Comparison of ENCODE assay signal across 14 cellular contexts in the genomic region with DNA sequence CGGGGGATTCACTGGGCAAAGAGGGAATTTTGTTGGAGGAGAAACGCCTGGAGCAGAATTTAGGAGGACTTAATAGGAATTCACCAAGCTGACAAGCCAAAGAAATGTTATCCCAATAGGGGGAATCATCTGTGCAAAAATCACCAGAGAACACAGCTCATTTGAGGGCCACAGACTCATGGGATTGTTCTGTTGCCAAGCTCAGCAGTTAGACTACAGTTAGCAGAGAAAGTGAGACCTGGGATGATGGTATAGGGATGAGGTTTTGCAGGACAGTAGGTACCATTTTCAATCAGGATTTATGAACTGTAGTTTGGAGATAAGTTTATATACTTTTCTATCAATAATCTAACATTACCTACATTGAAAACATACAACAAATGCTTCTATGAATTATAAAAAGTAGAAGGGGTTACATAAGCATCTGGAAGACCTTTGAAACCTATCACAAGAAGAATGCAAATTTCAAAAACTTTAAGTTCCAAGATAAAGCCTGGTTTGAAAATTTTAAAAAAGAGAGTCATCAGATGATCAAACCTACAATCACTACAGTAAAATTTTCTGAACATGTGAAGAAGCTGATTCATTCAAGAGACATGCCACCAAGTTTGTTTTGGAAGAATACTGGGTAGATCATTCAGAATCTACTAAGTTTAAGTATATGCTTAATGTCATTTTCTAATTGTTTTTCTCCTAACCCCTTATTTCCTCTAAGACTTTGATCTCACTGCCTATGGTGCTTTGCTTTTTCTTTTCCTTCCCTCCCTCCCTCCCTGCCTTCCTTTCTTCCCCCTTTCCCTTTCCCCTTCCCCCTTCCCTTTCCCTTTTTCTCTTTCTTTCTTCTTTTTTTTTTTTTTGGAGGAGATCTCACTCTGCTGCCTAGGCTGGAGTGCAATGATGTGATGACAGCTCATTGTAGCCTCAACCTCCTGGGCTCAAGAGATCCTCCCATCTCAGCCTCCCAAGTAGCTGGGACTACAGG.
DNase-seq lines count a peak whose midpoint lies in the region; ATAC-seq and TF ChIP-seq lines count a peak whose summit lies in the region.
"Had no signal": no experiment of that assay in that cellular context is flagged by ENCODE, and none has a peak within 500 bp of the region (broad histone marks: within the 10 kb centered on the region; RNA-seq: fewer than 3 reads in every experiment).

No MANE protein-coding gene starts in this region.

- peak overlapping the region; percentile 88 for H3K27ac ChIP-seq in brain microvascular endothelial cell
- H3K27ac ChIP-seq in thyroid gland = peak overlapping the region in 1 of 3 donors; percentile 84
- peak overlapping the region in 1 of 4 donors; percentile 33 for H3K27ac ChIP-seq in tibial nerve
- H3K27ac ChIP-seq: hepatocyte had no signal

- no peaks in the 10 kb centered on the region for H3K36me3 ChIP-seq in brain microvascular endothelial cell (replicated peaks)
- H3K36me3 ChIP-seq in kidney epithelial cell (ENCODE audit: control insufficient read depth, insufficient read depth, low read length) = no peaks in the 10 kb centered on the region
- H3K36me3 ChIP-seq in thyroid gland = no peaks in the 10 kb centered on the region
- H3K36me3 ChIP-seq in tibial nerve = no peaks in the 10 kb centered on the region
- H3K36me3 ChIP-seq: thoracic aorta had no signal

- WGBS in thyroid gland, 2 donors = 91 to 92% methylated on average over 2 of the region's 2 CpGs
- 86 to 93% methylated on average over 2 of the region's 2 CpGs for WGBS in tibial nerve, 2 donors

- H3K27me3 ChIP-seq in brain microvascular endothelial cell (replicated peaks) = no peaks in the 10 kb centered on the region
- no peaks in the 10 kb centered on the region for H3K27me3 ChIP-seq in kidney epithelial cell (ENCODE audit: control insufficient read depth, insufficient read depth, low read length)
- no peaks in the 10 kb centered on the region for H3K27me3 ChIP-seq in thyroid gland
- no peaks in the 10 kb centered on the region for H3K27me3 ChIP-seq in tibial nerve
- H3K27me3 ChIP-seq: hepatocyte had no signal

- peaks cover 0 to 4% (median 0%) of the 10 kb centered on the region in 3 donors for H3K36me3 Mint-ChIP-seq in immature natural killer cell

- H3K9me3 Mint-ChIP-seq in immature natural killer cell = peaks cover 0 to 3% (median 0%) of the 10 kb centered on the region in 6 donors

- H3K4me3 ChIP-seq in brain microvascular endothelial cell (ENCODE audit: low read depth, low read length) (no peak overlapping the region), kidney epithelial cell (ENCODE audit: low read depth, low read length) (no peak overlapping the region), thyroid gland (replicated peaks in 1 of 3) (no peak overlapping the region), tibial nerve (no peak overlapping the region)
- H3K4me3 ChIP-seq: hepatocyte, thoracic aorta had no signal

- H3K9me3 ChIP-seq in thyroid gland (no peaks in the 10 kb centered on the region), tibial nerve (no peaks in the 10 kb centered on the region)
- H3K9me3 ChIP-seq: thoracic aorta had no signal

- no peak for TF ChIP-seq POLR2A in thyroid gland (IDR thresholded peaks at IDR 0.05)
- no peak for TF ChIP-seq POLR2A in tibial nerve (IDR thresholded peaks at IDR 0.05)

- intact Hi-C loops in thyroid gland (cut with DNase I) = no loop called here

- TF ChIP-seq CTCF in brain microvascular endothelial cell (IDR thresholded peaks at IDR 0.05; ENCODE audit: low read depth, low read length, missing control alignments) = no peak
- TF ChIP-seq CTCF in kidney epithelial cell (IDR thresholded peaks at IDR 0.05; ENCODE audit: insufficient read depth, low read length, poor library complexity, severe bottlenecking) = no peak
- TF ChIP-seq CTCF in thyroid gland (IDR thresholded peaks at IDR 0.05) = no peak
- no peak for TF ChIP-seq CTCF in tibial nerve (IDR thresholded peaks at IDR 0.05)

- H3K27me3 Mint-ChIP-seq in immature natural killer cell (ENCODE audit: low read depth in 3 of 3) = peaks cover 0 to 2% (median 2%) of the 10 kb centered on the region in 3 donors

- no peak for ATAC-seq in GM21786 (IDR thresholded peaks at IDR 0.05; ENCODE audit: unreplicated experiment)

- peaks cover 20 to 76% of the 10 kb centered on the region in 2 donors for H3K4me1 ChIP-seq in thyroid gland
- peaks cover 0 to 68% (median 14%) of the 10 kb centered on the region in 4 donors for H3K4me1 ChIP-seq in tibial nerve

- no peak overlapping the region for H3K4me3 Mint-ChIP-seq in immature natural killer cell
- H3K4me3 Mint-ChIP-seq: activated CD4-positive, alpha-beta T cell treated with anti-CD3 and anti-CD28 coated beads, Interleukin-2, amount 10 ng/mL, durations not matched to agents 24 days and 14 days had no signal

- no peak for TF ChIP-seq EP300 in tibial nerve (IDR thresholded peaks at IDR 0.05)

- H3K4me1 Mint-ChIP-seq in immature natural killer cell = peaks cover 26 to 29% of the 10 kb centered on the region in 2 donors

- H3K27ac Mint-ChIP-seq in immature natural killer cell = no peak overlapping the region
- H3K27ac Mint-ChIP-seq: activated CD4-positive, alpha-beta T cell treated with anti-CD3 and anti-CD28 coated beads, Interleukin-2, amount 10 ng/mL, durations not matched to agents 24 days and 14 days had no signal

- in situ Hi-C loops in brain microvascular endothelial cell (cut with HindIII; ENCODE audit: low pct_ligation_motif_present, low sequenced_read_pairs) = no loop called here

- DNase-seq in A172 (ENCODE audit: low spot score) = peak; percentile 41
- peak; percentile 63 for DNase-seq in HS-27A (ENCODE audit: low read depth)
- peak; percentile 44 for DNase-seq in brain microvascular endothelial cell
- peak; percentile 35 for DNase-seq in kidney epithelial cell (ENCODE audit: low read depth)
- no peak for DNase-seq in thyroid gland
- no peak for DNase-seq in tibial nerve (ENCODE audit: low spot score in 2 of 2)
- DNase-seq in immature natural killer cell = no peak
- DNase-seq: activated CD4-positive, alpha-beta T cell treated with anti-CD3 and anti-CD28 coated beads, Interleukin-2, amount 10 ng/mL, durations not matched to agents 24 days and 14 days; cortex of kidney; NCI-H1092; retina had no signal

Comparison
In these comparisons a context has a peak if more than half of its experiments do, and no peak if none do; other contexts are left out.
1. DNase-seq: peak in A172 (single experiment), HS-27A (single experiment), brain microvascular endothelial cell (single experiment) and kidney epithelial cell (single experiment); none in thyroid gland (0 of 2), tibial nerve (0 of 2) and immature natural killer cell (0 of 3).